ENCODE assay signal across 19 cellular contexts in the genomic region with DNA sequence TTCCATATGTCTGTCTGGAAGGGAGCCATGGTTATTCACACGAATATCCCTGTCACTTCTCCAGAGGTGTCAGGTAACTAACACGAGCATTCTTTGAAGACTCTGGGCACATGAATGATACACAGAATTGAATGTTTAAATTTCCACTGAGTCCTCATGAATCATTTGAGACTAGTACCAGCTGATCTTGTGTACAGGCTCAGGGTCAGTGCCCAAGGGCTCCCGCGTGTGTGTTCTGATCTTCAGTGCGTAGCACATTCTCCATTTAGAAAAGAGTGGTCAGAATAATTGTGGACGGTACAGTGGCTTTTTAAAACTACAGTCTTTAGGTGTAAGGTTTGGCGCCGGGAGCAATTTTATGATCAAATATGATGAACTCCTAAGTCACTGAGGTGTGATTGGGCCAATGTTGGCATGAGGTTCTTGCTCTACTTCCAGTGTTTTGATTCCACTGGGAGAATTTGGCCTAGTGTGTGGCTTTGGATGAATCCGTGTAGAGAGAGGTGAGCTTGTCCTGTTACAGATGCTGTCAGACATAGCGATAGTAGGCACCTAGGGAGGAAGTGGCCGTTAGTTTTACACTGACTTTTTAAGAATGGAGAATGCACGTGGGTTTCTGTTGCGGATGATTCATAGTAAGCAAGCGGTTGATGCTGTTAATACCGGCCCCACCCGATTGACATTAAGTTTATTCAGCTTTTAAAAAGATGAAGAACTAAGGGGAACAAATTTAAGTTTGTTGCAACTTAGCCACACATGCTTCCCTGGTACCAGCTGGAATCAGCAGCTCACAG. TPM values are rescaled to one million over a fixed set of nuclear protein-coding genes. Genes with fewer than 3 reads are reported as not detected.
DNase-seq lines count a peak whose midpoint lies in the region; ATAC-seq, FAIRE-seq and TF ChIP-seq lines count a peak whose summit lies in the region.
"Had no signal": no experiment of that assay in that cellular context is flagged by ENCODE, and none has a peak within 500 bp of the region (broad histone marks: within the 10 kb centered on the region; RNA-seq: fewer than 3 reads in every experiment).

No MANE protein-coding gene starts in this region.

- peaks cover 39% of the 10 kb centered on the region for H3K36me3 Mint-ChIP-seq in CD4-positive, CD25-positive, alpha-beta regulatory T cell
- H3K36me3 Mint-ChIP-seq in activated CD4-positive, alpha-beta memory T cell treated with anti-CD3 and anti-CD28 coated beads for 36 hours: peaks cover 44% of the 10 kb centered on the region
- H3K36me3 Mint-ChIP-seq in immature natural killer cell: peaks cover 4 to 34% (median 25%) of the 10 kb centered on the region in 3 donors

- peaks cover 4% of the 10 kb centered on the region for H3K4me1 ChIP-seq in CD4-positive, CD25-positive, alpha-beta regulatory T cell (ENCODE audit: control insufficient read depth, insufficient read depth, low read length, poor library complexity, severe bottlenecking)
- H3K4me1 ChIP-seq: BE2C, Peyer's patch had no signal

- DNase-seq in CD4-positive, CD25-positive, alpha-beta regulatory T cell: peak in 1 of 3 donors; percentile 60
- no peak for DNase-seq in GM12892 (ENCODE audit: insufficient read length)
- peak; percentile 34 for DNase-seq in activated CD4-positive, alpha-beta memory T cell treated with anti-CD3 and anti-CD28 coated beads for 36 hours
- DNase-seq in immature natural killer cell: no peak
- no peak for DNase-seq in pons (ENCODE audit: low spot score)
- no peak for DNase-seq in NAMALWA (ENCODE audit: low spot score)
- no peak for DNase-seq in DMS53 (lab: John Stamatoyannopoulos, UW)
- DNase-seq: BE2C, cortex of kidney, DND-41, erythroblast, glutamatergic neuron, mesendoderm, NCI-H1092, right cardiac atrium, WERI-Rb-1 had no signal

- CTCF ChIA-PET in activated CD4-positive, alpha-beta memory T cell treated with anti-CD3 and anti-CD28 coated beads for 36 hours (lab: Charles Lee): no interaction called here

- peak overlapping the region in 1 of 4 donors; percentile 17 for H3K4me3 Mint-ChIP-seq in CD4-positive, CD25-positive, alpha-beta regulatory T cell
- no peak overlapping the region for H3K4me3 Mint-ChIP-seq in activated CD4-positive, alpha-beta memory T cell treated with anti-CD3 and anti-CD28 coated beads for 36 hours
- no peak overlapping the region for H3K4me3 Mint-ChIP-seq in immature natural killer cell

- TF ChIP-seq POLR2A in GM12892 (IDR thresholded peaks at IDR 0.05; ENCODE audit: low read depth, low read length): 0 out of 2 replicates have a peak, but pooled peaks have one; percentile 15

- no peaks in the 10 kb centered on the region for H3K9me3 ChIP-seq in CD4-positive, CD25-positive, alpha-beta regulatory T cell (ENCODE audit: control insufficient read depth in 2 of 2, low read length in 2 of 2)
- H3K9me3 ChIP-seq: BE2C, Peyer's patch had no signal

- no peaks in the 10 kb centered on the region for H3K9me3 Mint-ChIP-seq in CD4-positive, CD25-positive, alpha-beta regulatory T cell
- H3K9me3 Mint-ChIP-seq in activated CD4-positive, alpha-beta memory T cell treated with anti-CD3 and anti-CD28 coated beads for 36 hours: no peaks in the 10 kb centered on the region
- no peaks in the 10 kb centered on the region for H3K9me3 Mint-ChIP-seq in immature natural killer cell

- H3K36me3 ChIP-seq in CD4-positive, CD25-positive, alpha-beta regulatory T cell (ENCODE audit: control insufficient read depth, insufficient read depth, low read length): peaks cover 56% of the 10 kb centered on the region

- peak; percentile 73 to 88 for ATAC-seq in CD4-positive, CD25-positive, alpha-beta regulatory T cell (ENCODE audit: low read depth in 2 of 2)
- ATAC-seq in HG03097 (IDR thresholded peaks at IDR 0.05; ENCODE audit: low FRiP score, unreplicated experiment): no peak
- ATAC-seq: right cardiac atrium had no signal

- peaks cover 11 to 19% (median 16%) of the 10 kb centered on the region in 4 donors for H3K4me1 Mint-ChIP-seq in CD4-positive, CD25-positive, alpha-beta regulatory T cell
- peaks cover 27% of the 10 kb centered on the region for H3K4me1 Mint-ChIP-seq in activated CD4-positive, alpha-beta memory T cell treated with anti-CD3 and anti-CD28 coated beads for 36 hours (ENCODE audit: low read depth)
- peaks cover 6 to 19% of the 10 kb centered on the region in 2 donors for H3K4me1 Mint-ChIP-seq in immature natural killer cell

- peak overlapping the region; percentile 23 for H3K27ac ChIP-seq in CD4-positive, CD25-positive, alpha-beta regulatory T cell (ENCODE audit: insufficient read depth, low read length, poor library complexity, severe bottlenecking)
- H3K27ac ChIP-seq: Peyer's patch, WERI-Rb-1 had no signal

- intact Hi-C loops in activated CD4-positive, alpha-beta memory T cell treated with anti-CD3 and anti-CD28 coated beads for 36 hours (cut with micrococcal nuclease): no loop called here

- no peak for FAIRE-seq in GM12892 (lab: Jason Lieb, UNC)
- FAIRE-seq: H54 had no signal

- H3K27ac Mint-ChIP-seq in CD4-positive, CD25-positive, alpha-beta regulatory T cell: peak overlapping the region; percentile 34 to 93 (median 89)
- H3K27ac Mint-ChIP-seq in activated CD4-positive, alpha-beta memory T cell treated with anti-CD3 and anti-CD28 coated beads for 36 hours: peak overlapping the region; percentile 67
- peak overlapping the region in 4 of 6 donors; percentile 7 to 69 (median 41) for H3K27ac Mint-ChIP-seq in immature natural killer cell

- H3K27me3 ChIP-seq in CD4-positive, CD25-positive, alpha-beta regulatory T cell (ENCODE audit: control insufficient read depth, insufficient read depth, low read length): no peaks in the 10 kb centered on the region
- H3K27me3 ChIP-seq: BE2C, Peyer's patch had no signal

- POLR2A ChIA-PET in activated CD4-positive, alpha-beta memory T cell treated with anti-CD3 and anti-CD28 coated beads for 36 hours (lab: Charles Lee): no interaction called here

- no peak overlapping the region for H3K4me3 ChIP-seq in CD4-positive, CD25-positive, alpha-beta regulatory T cell (ENCODE audit: low read depth, low read length)
- H3K4me3 ChIP-seq: Peyer's patch had no signal

- H3K27me3 Mint-ChIP-seq in CD4-positive, CD25-positive, alpha-beta regulatory T cell: no peaks in the 10 kb centered on the region
- no peaks in the 10 kb centered on the region for H3K27me3 Mint-ChIP-seq in activated CD4-positive, alpha-beta memory T cell treated with anti-CD3 and anti-CD28 coated beads for 36 hours
- no peaks in the 10 kb centered on the region for H3K27me3 Mint-ChIP-seq in immature natural killer cell (ENCODE audit: low read depth in 3 of 3)

RNA-seq across cellular contexts. Expression of gene NUP50, which starts 22.2 kb away (rescaled TPM):
- 98.8 TPM for total RNA-seq in CD4-positive, CD25-positive, alpha-beta regulatory T cell
- 10 to 100 TPM; 52.0 to 70.1 (median 65.2) TPM for polyA plus RNA-seq in CD4-positive, CD25-positive, alpha-beta regulatory T cell
- polyA plus RNA-seq in GM12892 (2012; ENCODE audit: missing spikeins): 45.5 TPM
- total RNA-seq in activated CD4-positive, alpha-beta memory T cell treated with anti-CD3 and anti-CD28 coated beads for 36 hours: 100 to 1,000 TPM; 150 to 156 TPM
- 10 to 100 TPM; 16.6 to 56.0 (median 26.1) TPM for polyA plus RNA-seq in immature natural killer cell

RNA-seq across cellular contexts. Expression of gene KIAA0930, which starts 54.8 kb away (rescaled TPM):
- total RNA-seq in CD4-positive, CD25-positive, alpha-beta regulatory T cell: 21.3 TPM
- polyA plus RNA-seq in CD4-positive, CD25-positive, alpha-beta regulatory T cell: 1 to 10 TPM in 2 of 4 donors, under 1 TPM in 2; 0.70 to 2.4 (median 1.4) TPM
- 32.5 TPM for polyA plus RNA-seq in GM12892 (2012; ENCODE audit: missing spikeins)
- 10 to 100 TPM; 31.1 to 31.9 TPM for total RNA-seq in activated CD4-positive, alpha-beta memory T cell treated with anti-CD3 and anti-CD28 coated beads for 36 hours
- 1 to 10 TPM; 2.2 to 6.2 (median 4.5) TPM for polyA plus RNA-seq in immature natural killer cell
